In genomic region chr11:86068951-86069407, GRCh38 we compare ENCODE assay signal across 1 cellular context.
A peak's percentile ranks its signal among the peaks of the same experiment; 100 is the strongest.
TF ChIP-seq lines count a peak whose summit lies in the region.

A gene with protein sequence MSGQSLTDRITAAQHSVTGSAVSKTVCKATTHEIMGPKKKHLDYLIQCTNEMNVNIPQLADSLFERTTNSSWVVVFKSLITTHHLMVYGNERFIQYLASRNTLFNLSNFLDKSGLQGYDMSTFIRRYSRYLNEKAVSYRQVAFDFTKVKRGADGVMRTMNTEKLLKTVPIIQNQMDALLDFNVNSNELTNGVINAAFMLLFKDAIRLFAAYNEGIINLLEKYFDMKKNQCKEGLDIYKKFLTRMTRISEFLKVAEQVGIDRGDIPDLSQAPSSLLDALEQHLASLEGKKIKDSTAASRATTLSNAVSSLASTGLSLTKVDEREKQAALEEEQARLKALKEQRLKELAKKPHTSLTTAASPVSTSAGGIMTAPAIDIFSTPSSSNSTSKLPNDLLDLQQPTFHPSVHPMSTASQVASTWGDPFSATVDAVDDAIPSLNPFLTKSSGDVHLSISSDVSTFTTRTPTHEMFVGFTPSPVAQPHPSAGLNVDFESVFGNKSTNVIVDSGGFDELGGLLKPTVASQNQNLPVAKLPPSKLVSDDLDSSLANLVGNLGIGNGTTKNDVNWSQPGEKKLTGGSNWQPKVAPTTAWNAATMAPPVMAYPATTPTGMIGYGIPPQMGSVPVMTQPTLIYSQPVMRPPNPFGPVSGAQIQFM (minus strand): TSS chr11:86069084. CDS start chr11:86068780, 304 bp downstream.

TF ChIP-seq in GM12878, 131 proteins besides CTCF, POLR2A, EP300 and RAD21 (continued from another document):
- 0 out of 2 replicates have a peak, but pooled peaks have one; percentile 56 for TF ChIP-seq SMAD5 (IDR thresholded peaks at IDR 0.05; ENCODE audit: low read depth)
